Comparison of ENCODE assay signal across 26 cellular contexts in the genomic region with DNA sequence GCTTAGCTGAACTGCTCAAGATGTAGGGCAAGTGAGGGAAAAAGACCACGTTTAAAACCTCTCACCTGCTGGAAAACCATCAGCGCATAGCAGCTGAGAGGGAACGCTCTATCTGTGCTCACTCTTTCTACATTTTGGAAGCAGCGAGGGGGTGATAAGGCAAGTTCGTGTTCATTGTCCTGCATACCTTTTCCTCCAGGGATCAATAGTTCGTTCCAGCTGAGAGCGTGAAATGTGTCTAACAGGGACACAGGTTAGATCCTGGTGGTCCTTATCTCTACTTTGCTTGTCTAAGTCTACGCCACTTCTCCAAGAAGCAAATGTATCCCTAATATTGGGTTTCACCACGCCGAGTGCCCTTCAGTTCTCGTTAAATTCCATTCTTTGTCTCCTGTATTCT.
"Had no signal": no experiment of that assay in that cellular context is flagged by ENCODE, and none has a peak within 500 bp of the region (broad histone marks: within the 10 kb centered on the region; RNA-seq: fewer than 3 reads in every experiment).

No MANE protein-coding gene starts in this region.

- H3K27me3 ChIP-seq: ascending aorta, MG63, Peyer's patch, SJCRH30 had no signal

- H3K36me3 ChIP-seq: ascending aorta, MG63, Peyer's patch, SJCRH30 had no signal

- H3K9me3 Mint-ChIP-seq: activated CD4-positive, alpha-beta T cell treated with anti-CD3 and anti-CD28 coated beads, Interleukin-2, amount 10 ng/mL, durations not matched to agents 24 days and 14 days; activated naive CD4-positive, alpha-beta T cell treated with anti-CD3 and anti-CD28 coated beads, Interleukin-2, amount 50 U/mL, for 24 hours; activated T-cell treated with anti-CD3 and anti-CD28 coated beads, Interleukin-2, amount 50 U/mL, for 24 hours; activated T-helper 1 cell treated with anti-CD3 and anti-CD28 coated beads, Interleukin-12 subunit alpha, Interleukin-12 subunit beta, Interleukin-2, Interleukin-4 antibody, amounts not matched to agents 30 ng/mL and 10 ng/mL and 1 ng/mL, durations not matched to agents 14 hours and 24 hours and 36 hours; T-helper 2 cell treated with Interferon-gamma antibody and Interleukin-4, amounts not matched to agents 5 μg/mL and 100 μg/mL, for 36 hours; WTC11 had no signal

- H3K36me3 Mint-ChIP-seq: activated CD8-positive, alpha-beta memory T cell treated with anti-CD3 and anti-CD28 coated beads, Interleukin-2, amount 10 ng/mL, durations not matched to agents 7 days and 5 days; brain; WTC11 had no signal

- H3K27ac Mint-ChIP-seq: activated CD4-positive, alpha-beta T cell treated with anti-CD3 and anti-CD28 coated beads, Interleukin-2, amount 10 ng/mL, durations not matched to agents 24 days and 14 days; activated CD8-positive, alpha-beta memory T cell treated with anti-CD3 and anti-CD28 coated beads, Interleukin-2, amount 10 ng/mL, durations not matched to agents 7 days and 5 days; activated naive CD4-positive, alpha-beta T cell treated with anti-CD3 and anti-CD28 coated beads, Interleukin-2, amount 50 U/mL, for 24 hours; activated T-cell treated with anti-CD3 and anti-CD28 coated beads, Interleukin-2, amount 50 U/mL, for 24 hours; activated T-helper 1 cell treated with anti-CD3 and anti-CD28 coated beads, Interleukin-12 subunit alpha, Interleukin-12 subunit beta, Interleukin-2, Interleukin-4 antibody, amounts not matched to agents 30 ng/mL and 10 ng/mL and 1 ng/mL, durations not matched to agents 14 hours and 24 hours and 36 hours; T-helper 2 cell treated with Interferon-gamma antibody and Interleukin-4, amounts not matched to agents 5 μg/mL and 100 μg/mL, for 36 hours; WTC11 had no signal

- H3K27ac ChIP-seq: ascending aorta, Peyer's patch, RWPE1, SJCRH30 had no signal

- H3K4me3 ChIP-seq: ascending aorta, MG63, Peyer's patch, SJCRH30 had no signal

- H3K9me3 ChIP-seq: ascending aorta, MG63, Peyer's patch, SJCRH30 had no signal

- H3K4me1 ChIP-seq: ascending aorta, Peyer's patch, SJCRH30 had no signal

- H3K4me3 Mint-ChIP-seq: activated CD4-positive, alpha-beta T cell treated with anti-CD3 and anti-CD28 coated beads, Interleukin-2, amount 10 ng/mL, durations not matched to agents 24 days and 14 days; activated CD8-positive, alpha-beta memory T cell treated with anti-CD3 and anti-CD28 coated beads, Interleukin-2, amount 10 ng/mL, durations not matched to agents 7 days and 5 days; activated naive CD4-positive, alpha-beta T cell treated with anti-CD3 and anti-CD28 coated beads, Interleukin-2, amount 50 U/mL, for 24 hours; activated T-cell treated with anti-CD3 and anti-CD28 coated beads, Interleukin-2, amount 50 U/mL, for 24 hours; activated T-helper 1 cell treated with anti-CD3 and anti-CD28 coated beads, Interleukin-12 subunit alpha, Interleukin-12 subunit beta, Interleukin-2, Interleukin-4 antibody, amounts not matched to agents 30 ng/mL and 10 ng/mL and 1 ng/mL, durations not matched to agents 14 hours and 24 hours and 36 hours; T-helper 2 cell treated with Interferon-gamma antibody and Interleukin-4, amounts not matched to agents 5 μg/mL and 100 μg/mL, for 36 hours had no signal

- ATAC-seq: activated CD8-positive, alpha-beta memory T cell treated with anti-CD3 and anti-CD28 coated beads, Interleukin-2, amount 10 ng/mL, durations not matched to agents 7 days and 5 days; WTC11 had no signal

- H3K27me3 Mint-ChIP-seq: activated CD4-positive, alpha-beta T cell treated with anti-CD3 and anti-CD28 coated beads, Interleukin-2, amount 10 ng/mL, durations not matched to agents 24 days and 14 days; activated CD8-positive, alpha-beta memory T cell treated with anti-CD3 and anti-CD28 coated beads, Interleukin-2, amount 10 ng/mL, durations not matched to agents 7 days and 5 days; activated naive CD4-positive, alpha-beta T cell treated with anti-CD3 and anti-CD28 coated beads, Interleukin-2, amount 50 U/mL, for 24 hours; activated T-cell treated with anti-CD3 and anti-CD28 coated beads, Interleukin-2, amount 50 U/mL, for 24 hours had no signal

- DNase-seq: activated CD4-positive, alpha-beta T cell treated with anti-CD3 and anti-CD28 coated beads for 1 hour; activated CD4-positive, alpha-beta T cell treated with anti-CD3 and anti-CD28 coated beads, Interleukin-2, amount 10 ng/mL, durations not matched to agents 24 days and 14 days; activated CD4-positive, alpha-beta T cell treated with anti-CD3 and anti-CD28 coated beads, Interleukin-2, amount 50 U/mL, for 48 hours; activated CD8-positive, alpha-beta memory T cell treated with anti-CD3 and anti-CD28 coated beads, Interleukin-2, amount 10 ng/mL, durations not matched to agents 7 days and 5 days; activated effector memory CD4-positive, alpha-beta T cell treated with Interleukin-2 at 50 U/mL for 16 hours; activated naive CD4-positive, alpha-beta T cell; activated T-cell treated with anti-CD3 and anti-CD28 coated beads, Interleukin-2, amount 50 U/mL, for 24 hours; amniotic stem cell; MG63; MV-4-11; NCI-H1092 treated with DMSO at 0.1 percent for 48 hours; NCI-H1436 treated with DMSO at 0.1 percent for 48 hours; NCI-H1930; NCI-H2107; NCI-H510A treated with DMSO at 0.1 percent for 48 hours; NK-92 treated with Interleukin-12 subunit alpha and Interleukin-12 subunit beta, amount 100 ng/mL, for 24 hours; Peyer's patch; SJCRH30; SW 1271 had no signal

- H3K4me1 Mint-ChIP-seq: activated CD4-positive, alpha-beta T cell treated with anti-CD3 and anti-CD28 coated beads, Interleukin-2, amount 10 ng/mL, durations not matched to agents 24 days and 14 days; activated CD8-positive, alpha-beta memory T cell treated with anti-CD3 and anti-CD28 coated beads, Interleukin-2, amount 10 ng/mL, durations not matched to agents 7 days and 5 days; activated naive CD4-positive, alpha-beta T cell treated with anti-CD3 and anti-CD28 coated beads, Interleukin-2, amount 50 U/mL, for 24 hours had no signal
